ENCODE assay signal across 1 cellular context in genomic region chr7:94615641-94616040, GRCh38.
TF ChIP-seq lines count a peak whose summit lies in the region.

No MANE protein-coding gene starts in this region.

TF ChIP-seq in GM12878, 131 proteins besides CTCF, POLR2A, EP300 and RAD21 (continued from another document):
- TF ChIP-seq HSF1 (IDR thresholded peaks at IDR 0.05; ENCODE audit: low read depth, low read length) (no peak), SMC3 (IDR thresholded peaks at IDR 0.05; ENCODE audit: borderline replicate concordance, low read length) (no peak), ZNF217 (IDR thresholded peaks at IDR 0.05) (no peak), ZNF687 (IDR thresholded peaks at IDR 0.05) (no peak), PKNOX1 (IDR thresholded peaks at IDR 0.05) (no peak), BRCA1 (IDR thresholded peaks at IDR 0.05; ENCODE audit: low read depth, low read length) (no peak), ZNF274 (IDR thresholded peaks at IDR 0.05; ENCODE audit: insufficient read depth, insufficient read length) (no peak), NR2F1 (conservative IDR thresholded peaks at IDR 0.05) (no peak), SKIL (IDR thresholded peaks at IDR 0.05; ENCODE audit: low read depth, poor library complexity, severe bottlenecking) (no peak)
